Comparison of ENCODE assay signal across 17 cellular contexts in genomic region chr12:127726928-127727327, GRCh38.
A peak's percentile ranks its signal among the peaks of the same experiment; 100 is the strongest.
DNase-seq lines count a peak whose midpoint lies in the region; ATAC-seq, FAIRE-seq and TF ChIP-seq lines count a peak whose summit lies in the region.
"Had no signal": no experiment of that assay in that cellular context is flagged by ENCODE, and none has a peak within 500 bp of the region (broad histone marks: within the 10 kb centered on the region; RNA-seq: fewer than 3 reads in every experiment).

No MANE protein-coding gene starts in this region.

- H3K27ac ChIP-seq in prostate gland, result no peak overlapping the region
- H3K27ac ChIP-seq: GM23248 had no signal

- no peaks in the 10 kb centered on the region for H3K36me3 Mint-ChIP-seq in brain
- H3K36me3 Mint-ChIP-seq: CD8-positive, alpha-beta memory T cell had no signal

- no peak for ATAC-seq in GM19452 (IDR thresholded peaks at IDR 0.05; ENCODE audit: unreplicated experiment)

- H3K4me1 Mint-ChIP-seq in brain, result peaks cover 61% of the 10 kb centered on the region
- H3K4me1 Mint-ChIP-seq: CD8-positive, alpha-beta memory T cell had no signal

- H3K36me3 ChIP-seq in prostate gland, result no peaks in the 10 kb centered on the region
- H3K36me3 ChIP-seq: HAP-1 had no signal

- H3K4me3 Mint-ChIP-seq in brain, result no peak overlapping the region
- H3K4me3 Mint-ChIP-seq: CD8-positive, alpha-beta memory T cell had no signal

- no peak for TF ChIP-seq POLR2A in prostate gland (IDR thresholded peaks at IDR 0.05)

- intact Hi-C loops in prostate gland (cut with DNase I), result no loop called here

- FAIRE-seq in D721Med (lab: Jason Lieb, UNC), result no peak

- peaks cover 4% of the 10 kb centered on the region for H3K27me3 Mint-ChIP-seq in brain
- H3K27me3 Mint-ChIP-seq: CD8-positive, alpha-beta memory T cell had no signal

- peak overlapping the region in 3 of 5 experiments; percentile 23 to 54 (median 23) for H3K27ac Mint-ChIP-seq in brain
- H3K27ac Mint-ChIP-seq: CD8-positive, alpha-beta memory T cell had no signal

- DNase-seq in SHP77 (lab: John Stamatoyannopoulos, UW) (peak; percentile 13 to 22), SHP77 treated with DMSO at 0.1 percent for 48 hours (lab: John Stamatoyannopoulos, UW) (no peak), NCI-H2029 treated with DMSO at 0.1 percent for 48 hours (lab: John Stamatoyannopoulos, UW) (peak; percentile 34), D721Med (ENCODE audit: insufficient read length, low spot score) (no peak), prostate gland (ENCODE audit: low spot score) (no peak)
- DNase-seq: CD8-positive, alpha-beta memory T cell; GDM1; GM23248; KG1; NCI-H1417 treated with DMSO at 0.1 percent for 48 hours; NCI-H2081; NCI-H226; NCI-H748 treated with DMSO at 0.1 percent for 48 hours; T-helper 1 cell had no signal

- no peaks in the 10 kb centered on the region for H3K27me3 ChIP-seq in prostate gland (replicated peaks; ENCODE audit: insufficient read depth)

- no peak overlapping the region for H3K4me3 ChIP-seq in prostate gland
- H3K4me3 ChIP-seq: GM23248, HAP-1 had no signal

- H3K4me1 ChIP-seq in prostate gland (replicated peaks), result no peaks in the 10 kb centered on the region
- H3K4me1 ChIP-seq: HAP-1 had no signal

- no peaks in the 10 kb centered on the region for H3K9me3 ChIP-seq in prostate gland
- H3K9me3 ChIP-seq: HAP-1 had no signal

- WGBS in prostate gland, result 54% methylated on average over 6 of the region's 6 CpGs

- TF ChIP-seq CTCF in brain (conservative IDR thresholded peaks at IDR 0.05) (no peak), D721Med (IDR thresholded peaks at IDR 0.05; ENCODE audit: insufficient read depth, missing control alignments) (no peak), prostate gland (IDR thresholded peaks at IDR 0.05) (no peak)

- peaks cover 0 to 76% (median 6%) of the 10 kb centered on the region in 5 experiments for H3K9me3 Mint-ChIP-seq in brain

Comparison
In these comparisons a context has a peak if more than half of its experiments do, and no peak if none do; other contexts are left out.
1. DNase-seq: peak in SHP77 (2 of 2) and NCI-H2029 treated with DMSO at 0.1 percent for 48 hours (single experiment); none in SHP77 treated with DMSO at 0.1 percent for 48 hours (single experiment), D721Med (single experiment) and prostate gland (single experiment).